Comparison of ENCODE assay signal across 2 cellular contexts in genomic region chr2:171217330-171217729, GRCh38.
A peak's percentile ranks its signal among the peaks of the same experiment; 100 is the strongest.
TF ChIP-seq lines count a peak whose summit lies in the region.

No MANE protein-coding gene starts in this region.

TF ChIP-seq in HepG2, 621 proteins besides CTCF, POLR2A, EP300 and RAD21:
- no peak for TF ChIP-seq CEBPZ (IDR thresholded peaks at IDR 0.05; ENCODE audit: low read length)
- TF ChIP-seq ZBTB33 (CRISPR knock-in tag; IDR thresholded peaks at IDR 0.05), result 0 out of 2 replicates have a peak, but pooled peaks have one; percentile 15

TF ChIP-seq in WTC11, 78 proteins besides CTCF, POLR2A, EP300 and RAD21:
- no peak for TF ChIP-seq ZSCAN18 (CRISPR knock-in tag; IDR thresholded peaks at IDR 0.05)
- peak; percentile 44; the same call in 1 of the 2 replicates for TF ChIP-seq ZNF423 (CRISPR knock-in tag; IDR thresholded peaks at IDR 0.05)
- TF ChIP-seq RELA (CRISPR knock-in tag; IDR thresholded peaks at IDR 0.05; ENCODE audit: borderline replicate concordance), result no peak
- TF ChIP-seq MAX (CRISPR knock-in tag; IDR thresholded peaks at IDR 0.05), result no peak
- peak; percentile 39; the same call in 1 of the 2 replicates for TF ChIP-seq FOXP4 (CRISPR knock-in tag; IDR thresholded peaks at IDR 0.05)
- TF ChIP-seq ZNF425 (CRISPR knock-in tag; conservative IDR thresholded peaks at IDR 0.05), result no peak
- TF ChIP-seq JUN (CRISPR knock-in tag; IDR thresholded peaks at IDR 0.05), result no peak
- no peak for TF ChIP-seq ZNF121 (CRISPR knock-in tag; IDR thresholded peaks at IDR 0.05)
- TF ChIP-seq HMGXB4 (CRISPR knock-in tag; IDR thresholded peaks at IDR 0.05), result no peak
- TF ChIP-seq ATF6 (CRISPR knock-in tag; IDR thresholded peaks at IDR 0.05), result no peak
- no peak for TF ChIP-seq MXD4 (CRISPR knock-in tag; IDR thresholded peaks at IDR 0.05; ENCODE audit: borderline replicate concordance)
- TF ChIP-seq ATF2 (CRISPR knock-in tag; IDR thresholded peaks at IDR 0.05; ENCODE audit: borderline replicate concordance, low read depth), result no peak
- TF ChIP-seq NFATC4 (CRISPR knock-in tag; IDR thresholded peaks at IDR 0.05), result no peak
- TF ChIP-seq OVOL2 (CRISPR knock-in tag; IDR thresholded peaks at IDR 0.05; ENCODE audit: borderline replicate concordance), result no peak
- TF ChIP-seq ZNF512 (CRISPR knock-in tag; IDR thresholded peaks at IDR 0.05; ENCODE audit: borderline replicate concordance), result no peak
- no peak for TF ChIP-seq ZNF232 (CRISPR knock-in tag; IDR thresholded peaks at IDR 0.05)
- TF ChIP-seq FOXP1 (CRISPR knock-in tag; IDR thresholded peaks at IDR 0.05; ENCODE audit: borderline replicate concordance), result no peak
- 0 out of 2 replicates have a peak, but pooled peaks have one; percentile 43 for TF ChIP-seq SP1 (CRISPR knock-in tag; conservative IDR thresholded peaks at IDR 0.05)
- no peak for TF ChIP-seq NFYB (CRISPR knock-in tag; conservative IDR thresholded peaks at IDR 0.05; ENCODE audit: low read depth)
- no peak for TF ChIP-seq ZNF263 (CRISPR knock-in tag; IDR thresholded peaks at IDR 0.05; ENCODE audit: low read depth)
- TF ChIP-seq CREB1 (CRISPR knock-in tag; IDR thresholded peaks at IDR 0.05), result no peak
- no peak for TF ChIP-seq HMGA2 (CRISPR knock-in tag; IDR thresholded peaks at IDR 0.05)
